Comparison of ENCODE assay signal across 8 cellular contexts in the genomic region with DNA sequence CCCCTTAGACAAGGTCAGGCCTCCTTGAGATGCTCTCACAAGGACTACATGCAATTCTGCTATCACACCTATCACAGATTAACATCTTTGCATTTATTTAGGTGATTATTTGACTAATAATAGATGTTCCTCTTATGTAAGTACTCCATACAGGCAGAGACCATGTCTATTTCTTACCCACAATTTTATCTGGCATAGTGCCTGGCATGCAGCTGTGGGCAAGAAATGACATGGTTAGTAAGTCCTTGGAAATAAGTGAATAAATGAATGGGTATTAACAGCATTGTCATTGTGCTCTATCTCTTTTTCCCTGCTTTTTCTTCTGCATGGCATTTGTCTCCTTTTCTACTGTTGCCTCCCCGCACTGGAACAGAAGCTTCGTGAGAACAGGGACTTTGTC. TPM values are rescaled to one million over a fixed set of nuclear protein-coding genes. Genes with fewer than 3 reads are reported as not detected.
DNase-seq lines count a peak whose midpoint lies in the region; ATAC-seq and TF ChIP-seq lines count a peak whose summit lies in the region.

No MANE protein-coding gene starts in this region.

- no peak overlapping the region for H3K4me3 Mint-ChIP-seq in activated naive CD8-positive, alpha-beta T cell treated with anti-CD3 and anti-CD28 coated beads, Interleukin-2, amount 50 U/mL, for 24 hours

- peaks cover 95% of the 10 kb centered on the region for H3K4me1 Mint-ChIP-seq in activated naive CD8-positive, alpha-beta T cell treated with anti-CD3 and anti-CD28 coated beads, Interleukin-2, amount 50 U/mL, for 24 hours

- H3K9me3 ChIP-seq in right atrium auricular region (no peaks in the 10 kb centered on the region), muscle layer of duodenum (ENCODE audit: control insufficient read depth in 1 of 2, low read length in 2 of 2) (no peaks in the 10 kb centered on the region), upper lobe of right lung (no peaks in the 10 kb centered on the region)

- H3K27me3 ChIP-seq in right atrium auricular region: no peaks in the 10 kb centered on the region
- H3K27me3 ChIP-seq in muscle layer of duodenum (ENCODE audit: low read depth, low read length): no peaks in the 10 kb centered on the region
- no peaks in the 10 kb centered on the region for H3K27me3 ChIP-seq in upper lobe of right lung

- no peak for ATAC-seq in activated naive CD8-positive, alpha-beta T cell treated with anti-CD3 and anti-CD28 coated beads, Interleukin-2, amount 50 U/mL, for 24 hours
- ATAC-seq in upper lobe of right lung: no peak

- H3K27ac Mint-ChIP-seq in activated naive CD8-positive, alpha-beta T cell treated with anti-CD3 and anti-CD28 coated beads, Interleukin-2, amount 50 U/mL, for 24 hours: peak overlapping the region; percentile 85

- H3K4me3 ChIP-seq in right atrium auricular region (no peak overlapping the region), muscle layer of duodenum (ENCODE audit: low read depth in 1 of 2, low read length in 2 of 2) (no peak overlapping the region), upper lobe of right lung (no peak overlapping the region)

- H3K27me3 Mint-ChIP-seq in activated naive CD8-positive, alpha-beta T cell treated with anti-CD3 and anti-CD28 coated beads, Interleukin-2, amount 50 U/mL, for 24 hours: no peaks in the 10 kb centered on the region

- peaks cover 0 to 92% of the 10 kb centered on the region in 2 donors for H3K4me1 ChIP-seq in right atrium auricular region
- H3K4me1 ChIP-seq in muscle layer of duodenum (ENCODE audit: control insufficient read depth in 1 of 2, insufficient read depth in 2 of 2, low read length in 2 of 2): peaks cover 49 to 81% of the 10 kb centered on the region in 2 donors
- peaks cover 94% of the 10 kb centered on the region for H3K4me1 ChIP-seq in upper lobe of right lung

- H3K36me3 Mint-ChIP-seq in activated naive CD8-positive, alpha-beta T cell treated with anti-CD3 and anti-CD28 coated beads, Interleukin-2, amount 50 U/mL, for 24 hours (ENCODE audit: low read depth): peaks cover 26% of the 10 kb centered on the region

- in situ Hi-C loops in KBM-7 (cut with MboI; ENCODE audit: low pct_unique_long_range_greater_than_20kb, low sequenced_read_pairs): no loop called here

- peaks cover 13% of the 10 kb centered on the region for H3K36me3 ChIP-seq in right atrium auricular region
- H3K36me3 ChIP-seq in muscle layer of duodenum (ENCODE audit: control insufficient read depth in 1 of 2, insufficient read depth in 2 of 2, low read length in 2 of 2): peaks cover 3 to 15% of the 10 kb centered on the region in 2 donors
- H3K36me3 ChIP-seq in upper lobe of right lung: peaks cover 4% of the 10 kb centered on the region

- no peaks in the 10 kb centered on the region for H3K9me3 Mint-ChIP-seq in activated naive CD8-positive, alpha-beta T cell treated with anti-CD3 and anti-CD28 coated beads, Interleukin-2, amount 50 U/mL, for 24 hours

- peak overlapping the region; percentile 33 to 52 for H3K27ac ChIP-seq in right atrium auricular region
- H3K27ac ChIP-seq in muscle layer of duodenum (ENCODE audit: low read length): peak overlapping the region; percentile 62
- H3K27ac ChIP-seq in upper lobe of right lung: peak overlapping the region; percentile 83

- intact Hi-C loops in cardiac septum (cut with DNase I) (loop anchor here (2.0 kb wide), 1 partner anchor 80 kb away; no protein-coding TSS in a partner anchor), upper lobe of right lung (cut with DNase I) (loop anchor here (5.0 kb wide), 1 partner anchor 68 kb away; no protein-coding TSS in a partner anchor)

- DNase-seq in right atrium auricular region (ENCODE audit: low spot score) (no peak), cardiac septum (ENCODE audit: low spot score) (no peak), upper lobe of right lung (no peak), NCI-H1092 (lab: John Stamatoyannopoulos, UW) (no peak), KBM-7 (no peak)
- DNase-seq in activated naive CD8-positive, alpha-beta T cell treated with anti-CD3 and anti-CD28 coated beads, Interleukin-2, amount 50 U/mL, for 24 hours: no peak
- DNase-seq in activated CD4-positive, alpha-beta T cell treated with anti-CD3 and anti-CD28 coated beads for 48 hours: no peak

- no peak for TF ChIP-seq CTCF in right atrium auricular region (IDR thresholded peaks at IDR 0.05)
- no peak for TF ChIP-seq CTCF in upper lobe of right lung (IDR thresholded peaks at IDR 0.05)

RNA-seq across cellular contexts. Expression of gene SLC22A5, which starts 49.4 kb away (rescaled TPM):
- 10 to 100 TPM in 1 of 2 donors, 1 to 10 TPM in 1; 8.6 to 17.6 TPM for total RNA-seq in right atrium auricular region
- 9.2 TPM for total RNA-seq in cardiac septum
- 10.2 TPM for total RNA-seq in upper lobe of right lung
